ENCODE assay signal across 8 cellular contexts in genomic region chr1:177126267-177126666, GRCh38. TPM values are rescaled to one million over a fixed set of nuclear protein-coding genes. Genes with fewer than 3 reads are reported as not detected.
"Had no signal": no experiment of that assay in that cellular context is flagged by ENCODE, and none has a peak within 500 bp of the region (broad histone marks: within the 10 kb centered on the region; RNA-seq: fewer than 3 reads in every experiment).

No MANE protein-coding gene starts in this region.

- ATAC-seq: HepG2 had no signal

- FAIRE-seq: H54, HepG2 had no signal

- DNase-seq: GM23248, GOT3, H9, HCEC 1CT, HFFc6 had no signal

- H3K27ac ChIP-seq: GM23248, HL-60 had no signal

- H3K4me3 ChIP-seq: GM23248 had no signal

RNA-seq across cellular contexts. Expression of gene ASTN1, which starts 38.2 kb away (rescaled TPM):
- total RNA-seq: GM23248, HepG2, HFFc6 had no signal

RNA-seq across cellular contexts. Expression of gene BRINP2, which starts 44.5 kb away (rescaled TPM):
- total RNA-seq: GM23248, H9, HFFc6 had no signal
